ENCODE assay signal across 8 cellular contexts in genomic region chr7:127252736-127253288, GRCh38. TPM values are rescaled to one million over a fixed set of nuclear protein-coding genes. Genes with fewer than 3 reads are reported as not detected.
A peak's percentile ranks its signal among the peaks of the same experiment; 100 is the strongest.
DNase-seq lines count a peak whose midpoint lies in the region; ATAC-seq, FAIRE-seq and TF ChIP-seq lines count a peak whose summit lies in the region.

Gene GRM8 (minus strand): TSS chr7:127252941.

- peak within 1 kb of the TSS; percentile 59 for H3K4me3 ChIP-seq in bronchial epithelial cell (ENCODE audit: low read depth, low read length)
- H3K4me3 ChIP-seq in skeletal muscle tissue (ENCODE audit: low read length in 3 of 3): peak within 1 kb of the TSS; percentile 69 to 78 (median 73)

- peaks cover 15 to 18% (median 15%) of the 10 kb centered on the region in 3 donors for H3K4me1 ChIP-seq in skeletal muscle tissue (ENCODE audit: control insufficient read depth in 3 of 3, insufficient read depth in 3 of 3, low read length in 3 of 3)

- H3K36me3 ChIP-seq in bronchial epithelial cell (ENCODE audit: control insufficient read depth, insufficient read depth, low read length) (no peaks in the 10 kb centered on the region), skeletal muscle tissue (ENCODE audit: control insufficient read depth in 3 of 3, insufficient read depth in 3 of 3, low read length in 3 of 3) (no peaks in the 10 kb centered on the region)

- DNase-seq in NCI-H2081 (lab: John Stamatoyannopoulos, UW) (peak; percentile 51 to 73), NCI-H2081 treated with DMSO at 0.1 percent for 48 hours (lab: John Stamatoyannopoulos, UW) (no peak), RKO (ENCODE audit: low spot score) (peak; percentile 79), bronchial epithelial cell (ENCODE audit: low read depth) (no peak), islet precursor cell (peak; percentile 87), ureter (ENCODE audit: low spot score) (no peak)

- peak; percentile 2 for ATAC-seq in HG03520 (IDR thresholded peaks at IDR 0.05; ENCODE audit: unreplicated experiment)

- no peak for FAIRE-seq in bronchial epithelial cell (lab: Jason Lieb, UNC)

- no peak for TF ChIP-seq CTCF in bronchial epithelial cell (IDR thresholded peaks at IDR 0.05; ENCODE audit: insufficient read depth, low read length, severe bottlenecking)

- H3K9me3 ChIP-seq in skeletal muscle tissue (ENCODE audit: control insufficient read depth in 3 of 3, low read length in 3 of 3): no peaks in the 10 kb centered on the region

- no peak within 1 kb of the TSS for H3K27ac ChIP-seq in skeletal muscle tissue (ENCODE audit: low read depth, low read length)

- peak within 1 kb of the TSS; percentile 40 to 66 (median 53) for H3K9ac ChIP-seq in skeletal muscle tissue (ENCODE audit: low read depth in 1 of 3, low read length in 3 of 3)

- H3K27me3 ChIP-seq in bronchial epithelial cell (ENCODE audit: control insufficient read depth, insufficient read depth, low read length) (peaks cover 22% of the 10 kb centered on the region), skeletal muscle tissue (ENCODE audit: control insufficient read depth in 3 of 3, insufficient read depth in 3 of 3, low read length in 3 of 3) (peaks cover 47 to 69% (median 49%) of the 10 kb centered on the region in 3 donors)

RNA-seq across cellular contexts. Expression of gene GRM8, which starts in this region (rescaled TPM):
- total RNA-seq in bronchial epithelial cell (0.13 TPM in 1 of 2 replicates, not detected in the other), skeletal muscle tissue (not detected), ureter (3.3 TPM)

Comparison
In these comparisons a context has a peak if more than half of its experiments do, and no peak if none do; other contexts are left out.
1. DNase-seq: peak in NCI-H2081 (2 of 2), RKO (single experiment) and islet precursor cell (single experiment); none in NCI-H2081 treated with DMSO at 0.1 percent for 48 hours (single experiment), bronchial epithelial cell (single experiment) and ureter (single experiment).